Comparison of ENCODE assay signal across 8 cellular contexts in the genomic region with DNA sequence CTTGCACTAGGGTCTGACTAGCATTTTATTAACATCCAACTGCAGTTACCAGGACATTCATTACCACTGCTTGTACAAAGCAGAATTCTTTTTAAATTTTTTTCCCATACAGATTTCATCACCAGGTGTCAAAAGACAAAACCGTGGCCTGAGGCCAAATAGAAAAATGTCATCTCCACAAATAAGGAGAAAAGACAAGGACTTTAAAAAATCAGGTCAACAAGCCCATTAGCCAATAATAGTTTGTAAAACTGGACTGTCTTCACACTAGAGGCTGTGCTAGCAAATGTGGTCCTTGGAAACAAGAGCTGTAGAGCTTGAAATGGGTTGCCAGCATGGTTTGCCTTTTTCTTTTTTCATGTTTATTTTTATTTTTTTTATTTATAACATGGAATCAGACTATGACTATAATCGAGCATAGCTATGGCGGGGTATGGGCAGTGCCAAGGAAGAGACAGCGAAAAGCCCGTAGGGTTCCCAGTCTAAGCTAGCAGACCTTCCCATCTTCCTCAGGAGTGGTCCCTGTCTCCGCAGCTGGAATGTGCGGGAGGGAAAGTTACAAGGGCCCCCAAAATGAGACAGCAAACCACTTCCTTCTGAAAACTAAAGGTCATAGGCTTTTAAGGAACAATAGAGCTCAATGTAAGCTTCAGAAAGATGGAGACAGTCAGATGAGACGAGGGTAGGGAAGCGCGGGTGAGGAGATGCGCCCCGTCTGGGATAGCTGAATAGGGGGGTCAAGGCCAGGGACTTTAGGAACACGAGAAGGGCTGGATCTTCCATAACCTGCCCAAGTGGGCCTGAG. TPM values are rescaled to one million over a fixed set of nuclear protein-coding genes. Genes with fewer than 3 reads are reported as not detected.
DNase-seq lines count a peak whose midpoint lies in the region; ATAC-seq and TF ChIP-seq lines count a peak whose summit lies in the region.

No MANE protein-coding gene starts in this region.

- no peak for DNase-seq in CD8-positive, alpha-beta T cell
- DNase-seq in KBM-7 (peak; percentile 38), right cardiac atrium (no peak), sciatic nerve (ENCODE audit: low spot score) (no peak), HuH-7 (ENCODE audit: low spot score) (no peak), GM19240 (ENCODE audit: insufficient read length, low spot score) (no peak)
- DNase-seq in activated T-helper 2 cell treated with anti-CD3 and anti-CD28 coated beads, Interferon-gamma antibody, Interleukin-2, Interleukin-4, amounts not matched to agents 10 μg/mL and 5 μg/mL and 100 μg/mL, durations not matched to agents 14 hours and 24 hours and 36 hours (ENCODE audit: low spot score) = no peak

- in situ Hi-C loops in KBM-7 (cut with MboI; ENCODE audit: low pct_unique_long_range_greater_than_20kb, low sequenced_read_pairs) = no loop called here

- CTCF ChIA-PET in CD8-positive, alpha-beta T cell (lab: Charles Lee) = interaction anchor here (0.7 to 1.0 kb wide), 2 partner anchors 48 to 70 kb away, joined by 3 read pairs; partner anchors contain the start of genes SNUPN and SNX33

- no peaks in the 10 kb centered on the region for H3K36me3 ChIP-seq in CD8-positive, alpha-beta T cell (ENCODE audit: insufficient read depth, low read length)

- 5% methylated on average over 13 of the region's 13 CpGs for WGBS in right cardiac atrium

- H3K9me3 Mint-ChIP-seq in CD8-positive, alpha-beta T cell = no peaks in the 10 kb centered on the region
- no peaks in the 10 kb centered on the region for H3K9me3 Mint-ChIP-seq in activated T-helper 2 cell treated with anti-CD3 and anti-CD28 coated beads, Interferon-gamma antibody, Interleukin-2, Interleukin-4, amounts not matched to agents 10 μg/mL and 5 μg/mL and 100 μg/mL, durations not matched to agents 14 hours and 24 hours and 36 hours

- H3K27me3 ChIP-seq in CD8-positive, alpha-beta T cell (ENCODE audit: insufficient read depth, low read length) = no peaks in the 10 kb centered on the region
- H3K27me3 ChIP-seq in right cardiac atrium (ENCODE audit: control insufficient read depth, insufficient read depth) = no peaks in the 10 kb centered on the region

- no peaks in the 10 kb centered on the region for H3K27me3 Mint-ChIP-seq in CD8-positive, alpha-beta T cell (ENCODE audit: low read depth)
- no peaks in the 10 kb centered on the region for H3K27me3 Mint-ChIP-seq in activated T-helper 2 cell treated with anti-CD3 and anti-CD28 coated beads, Interferon-gamma antibody, Interleukin-2, Interleukin-4, amounts not matched to agents 10 μg/mL and 5 μg/mL and 100 μg/mL, durations not matched to agents 14 hours and 24 hours and 36 hours (ENCODE audit: low read depth)

- H3K27ac ChIP-seq in CD8-positive, alpha-beta T cell (ENCODE audit: low read depth, low read length) = peak overlapping the region; percentile 25
- peak overlapping the region; percentile 87 for H3K27ac ChIP-seq in right cardiac atrium (ENCODE audit: low read length)

- peak overlapping the region; percentile 50 for H3K27ac Mint-ChIP-seq in CD8-positive, alpha-beta T cell
- peak overlapping the region; percentile 80 for H3K27ac Mint-ChIP-seq in activated T-helper 2 cell treated with anti-CD3 and anti-CD28 coated beads, Interferon-gamma antibody, Interleukin-2, Interleukin-4, amounts not matched to agents 10 μg/mL and 5 μg/mL and 100 μg/mL, durations not matched to agents 14 hours and 24 hours and 36 hours

- peak overlapping the region; percentile 83 for H3K4me3 ChIP-seq in CD8-positive, alpha-beta T cell (ENCODE audit: low read depth, low read length)
- H3K4me3 ChIP-seq in right cardiac atrium (ENCODE audit: low read length) = peak overlapping the region; percentile 99

- H3K4me1 Mint-ChIP-seq in CD8-positive, alpha-beta T cell (ENCODE audit: low read depth) = peaks cover 37% of the 10 kb centered on the region
- peaks cover 20% of the 10 kb centered on the region for H3K4me1 Mint-ChIP-seq in activated T-helper 2 cell treated with anti-CD3 and anti-CD28 coated beads, Interferon-gamma antibody, Interleukin-2, Interleukin-4, amounts not matched to agents 10 μg/mL and 5 μg/mL and 100 μg/mL, durations not matched to agents 14 hours and 24 hours and 36 hours (ENCODE audit: low read depth)

- H3K4me1 ChIP-seq in CD8-positive, alpha-beta T cell (ENCODE audit: insufficient read depth, low read length) = peaks cover 14% of the 10 kb centered on the region
- H3K4me1 ChIP-seq in right cardiac atrium (ENCODE audit: control insufficient read depth, insufficient read depth, low read length) = no peaks in the 10 kb centered on the region

- H3K36me3 Mint-ChIP-seq in CD8-positive, alpha-beta T cell = peaks cover 7% of the 10 kb centered on the region
- H3K36me3 Mint-ChIP-seq in activated T-helper 2 cell treated with anti-CD3 and anti-CD28 coated beads, Interferon-gamma antibody, Interleukin-2, Interleukin-4, amounts not matched to agents 10 μg/mL and 5 μg/mL and 100 μg/mL, durations not matched to agents 14 hours and 24 hours and 36 hours (ENCODE audit: low read depth) = peaks cover 18% of the 10 kb centered on the region

- no peaks in the 10 kb centered on the region for H3K9me3 ChIP-seq in CD8-positive, alpha-beta T cell (ENCODE audit: low read length)
- no peaks in the 10 kb centered on the region for H3K9me3 ChIP-seq in right cardiac atrium (ENCODE audit: control insufficient read depth, low read length)

- H3K4me3 Mint-ChIP-seq in CD8-positive, alpha-beta T cell = peak overlapping the region; percentile 88
- H3K4me3 Mint-ChIP-seq in activated T-helper 2 cell treated with anti-CD3 and anti-CD28 coated beads, Interferon-gamma antibody, Interleukin-2, Interleukin-4, amounts not matched to agents 10 μg/mL and 5 μg/mL and 100 μg/mL, durations not matched to agents 14 hours and 24 hours and 36 hours (ENCODE audit: low read depth) = peak overlapping the region; percentile 91

- intact Hi-C loops in CD8-positive, alpha-beta T cell (cut with DNase I, micrococcal nuclease) = loop anchor here (1.0 to 2.0 kb wide), 2 partner anchors 48 to 63 kb away; partner anchors contain the start of genes IMP3 (in 1 of the 2) and SNUPN (in 1 of the 2)
- intact Hi-C loops in activated T-helper 2 cell treated with anti-CD3 and anti-CD28 coated beads, Interferon-gamma antibody, Interleukin-2, Interleukin-4, amounts not matched to agents 10 μg/mL and 5 μg/mL and 100 μg/mL, durations not matched to agents 14 hours and 24 hours and 36 hours (cut with micrococcal nuclease) = loop anchor here (2.0 to 5.0 kb wide), 3 partner anchors 50 to 125 kb away; partner anchors contain the start of genes IMP3, SIN3A and SNUPN
- intact Hi-C loops in right cardiac atrium (cut with DNase I) (no loop called here), sciatic nerve (cut with DNase I) (no loop called here)

- POLR2A ChIA-PET in CD8-positive, alpha-beta T cell (lab: Charles Lee) = interaction anchor here (0.8 to 2.7 kb wide), 9 partner anchors 12 to 126 kb away, joined by 3 to 27 read pairs (median 6); partner anchors contain the start of genes IMP3, SIN3A and SNUPN

- TF ChIP-seq CTCF in CD8-positive, alpha-beta T cell (IDR thresholded peaks at IDR 0.05) = no peak

- no peak for ATAC-seq in CD8-positive, alpha-beta T cell
- ATAC-seq in right cardiac atrium (no peak), sciatic nerve (peak; percentile 38), GM21786 (IDR thresholded peaks at IDR 0.05; ENCODE audit: unreplicated experiment) (no peak)

RNA-seq across cellular contexts. Expression of gene PTPN9, which starts 1.5 kb away (rescaled TPM):
- 1 to 10 TPM; 4.8 to 5.6 TPM for total RNA-seq in CD8-positive, alpha-beta T cell
- 30.4 and 32.3 TPM in 2 replicates for total RNA-seq in activated T-helper 2 cell treated with anti-CD3 and anti-CD28 coated beads, Interferon-gamma antibody, Interleukin-2, Interleukin-4, amounts not matched to agents 10 μg/mL and 5 μg/mL and 100 μg/mL, durations not matched to agents 14 hours and 24 hours and 36 hours
- total RNA-seq in right cardiac atrium (10 to 100 TPM in 1 of 4 donors, 1 to 10 TPM in 3; 8.9 to 16.0 (median 9.6) TPM), sciatic nerve (45.3 TPM)
- polyA plus RNA-seq in right cardiac atrium = 4.5 TPM

RNA-seq across cellular contexts. Expression of gene SNUPN, which starts 47.9 kb away (rescaled TPM):
- total RNA-seq in CD8-positive, alpha-beta T cell = 1 to 10 TPM; 7.7 TPM
- total RNA-seq in activated T-helper 2 cell treated with anti-CD3 and anti-CD28 coated beads, Interferon-gamma antibody, Interleukin-2, Interleukin-4, amounts not matched to agents 10 μg/mL and 5 μg/mL and 100 μg/mL, durations not matched to agents 14 hours and 24 hours and 36 hours = 32.7 and 40.9 TPM in 2 replicates
- total RNA-seq in right cardiac atrium (10 to 100 TPM; 15.3 to 19.8 (median 18.4) TPM), sciatic nerve (23.7 TPM)
- 17.9 TPM for polyA plus RNA-seq in right cardiac atrium

Comparison
In these comparisons a context has a peak if more than half of its experiments do, and no peak if none do; other contexts are left out.
1. intact Hi-C loops: an anchor here in CD8-positive, alpha-beta T cell (1.0 to 2.0 kb wide) and activated T-helper 2 cell treated with anti-CD3 and anti-CD28 coated beads, Interferon-gamma antibody, Interleukin-2, Interleukin-4, amounts not matched to agents 10 μg/mL and 5 μg/mL and 100 μg/mL, durations not matched to agents 14 hours and 24 hours and 36 hours (2.0 to 5.0 kb wide); none called in right cardiac atrium and sciatic nerve.